Comparison of ENCODE assay signal across 3 cellular contexts in genomic region chr7:73614937-73615336, GRCh38. TPM values are rescaled to one million over a fixed set of nuclear protein-coding genes. Genes with fewer than 3 reads are reported as not detected.
"Had no signal": no experiment of that assay in that cellular context is flagged by ENCODE, and none has a peak within 500 bp of the region (broad histone marks: within the 10 kb centered on the region; RNA-seq: fewer than 3 reads in every experiment).

No MANE protein-coding gene starts in this region.

RNA-seq across cellular contexts. Expression of gene MLXIPL, which starts 9.4 kb away (rescaled TPM):
- total RNA-seq: GM23248, H4 had no signal
- polyA plus RNA-seq: GM23248, IgD-negative memory B cell had no signal
